ENCODE assay signal across 24 cellular contexts in the genomic region with DNA sequence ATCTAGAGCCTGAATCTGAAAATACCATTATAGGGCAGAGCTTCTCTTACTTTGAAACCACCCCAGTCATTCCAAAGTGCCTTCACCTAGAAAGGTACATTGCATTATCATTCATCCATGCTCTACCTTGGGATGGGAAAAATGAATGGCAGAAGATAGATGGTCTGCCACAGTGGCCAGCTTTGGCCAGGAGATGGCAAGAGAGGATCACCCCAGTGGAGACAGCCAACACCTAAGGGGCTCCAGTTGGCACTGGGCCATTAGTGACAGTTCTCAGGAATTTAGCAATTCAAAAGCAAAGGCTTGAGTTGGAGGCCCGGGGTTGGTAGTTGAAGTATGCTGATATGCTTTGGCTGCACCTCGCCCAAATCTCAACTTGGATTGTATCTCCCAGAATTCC.
"Had no signal": no experiment of that assay in that cellular context is flagged by ENCODE, and none has a peak within 500 bp of the region (broad histone marks: within the 10 kb centered on the region; RNA-seq: fewer than 3 reads in every experiment).

No MANE protein-coding gene starts in this region.

- H3K27ac ChIP-seq: adrenal gland, PC-9, SK-N-MC had no signal

- H3K27me3 ChIP-seq: adrenal gland had no signal

- H3K36me3 ChIP-seq: adrenal gland, MG63 had no signal

- H3K4me3 ChIP-seq: adrenal gland, MG63, PC-9, SK-N-MC had no signal

- H3K9me3 ChIP-seq: adrenal gland, MG63 had no signal

- H3K4me1 ChIP-seq: adrenal gland had no signal

- ATAC-seq: activated CD8-positive, alpha-beta T cell treated with anti-CD3 and anti-CD28 coated beads, Interleukin-2, amount 10 ng/mL, durations not matched to agents 7 days and 5 days; T-cell had no signal

- DNase-seq: activated CD4-positive, alpha-beta T cell treated with anti-CD3 and anti-CD28 coated beads for 4 hours; activated CD4-positive, alpha-beta T cell treated with anti-CD3 and anti-CD28 coated beads, Interleukin-2, amount 50 U/mL, for 4 hours; activated CD8-positive, alpha-beta memory T cell treated with anti-CD3 and anti-CD28 coated beads, Interleukin-2, amount 50 U/mL, for 48 hours; activated CD8-positive, alpha-beta T cell treated with anti-CD3 and anti-CD28 coated beads, Interleukin-2, amount 10 ng/mL, durations not matched to agents 7 days and 5 days; activated naive CD4-positive, alpha-beta T cell treated with anti-CD3 and anti-CD28 coated beads, Interleukin-2, amount 50 U/mL, for 16 hours; activated naive CD8-positive, alpha-beta T cell treated with anti-CD3 and anti-CD28 coated beads, Interleukin-2, amount 10 ng/mL, durations not matched to agents 7 days and 5 days; activated T-cell treated with anti-CD3 and anti-CD28 coated beads, Interleukin-2, amount 50 U/mL, for 1 hour; adrenal gland; anterior cingulate cortex; cerebellar nuclear complex; MG63; MV-4-11; NCI-H1092 treated with DMSO at 0.1 percent for 48 hours; NCI-H1417 treated with DMSO at 0.1 percent for 48 hours; NCI-H1694; NCI-H2029; NCI-H2107; NCI-H510A treated with DMSO at 0.1 percent for 48 hours; NCI-H69; PC-9; T-cell; T-helper 2 cell; T1000 had no signal
